13 cellular contexts compared by ENCODE assay signal in genomic region chr22:32853662-32854061, GRCh38. TPM values are rescaled to one million over a fixed set of nuclear protein-coding genes. Genes with fewer than 3 reads are reported as not detected.
"Had no signal": no experiment of that assay in that cellular context is flagged by ENCODE, and none has a peak within 500 bp of the region (broad histone marks: within the 10 kb centered on the region; RNA-seq: fewer than 3 reads in every experiment).

No MANE protein-coding gene starts in this region.

- H3K27me3 ChIP-seq: cardiac muscle cell, transverse colon had no signal

- DNase-seq: activated B cell treated with CpG ODN at 0.5 μM for 24 hours; activated CD4-positive, alpha-beta T cell treated with anti-CD3 and anti-CD28 coated beads for 48 hours; activated CD8-positive, alpha-beta T cell treated with anti-CD3 and anti-CD28 coated beads for 36 hours; activated effector memory CD4-positive, alpha-beta T cell treated with anti-CD3 and anti-CD28 coated beads, Interleukin-2, amount 50 U/mL, for 16 hours; activated T-cell treated with anti-CD3 and anti-CD28 coated beads, Interleukin-2, amount 50 U/mL, for 48 hours; foreskin melanocyte; mucosa of descending colon; naive thymus-derived CD4-positive, alpha-beta T cell; retina; stimulated activated naive CD8-positive, alpha-beta T cell treated with anti-CD3 and anti-CD28 coated beads, Interleukin-15, Interleukin-2, amounts not matched to agents 100 U/mL and 50 U/mL, for 24 hours; transverse colon had no signal

- H3K9me3 ChIP-seq: mucosa of descending colon, transverse colon had no signal

- H3K4me3 ChIP-seq: cardiac muscle cell, mucosa of descending colon, skin epidermis, transverse colon had no signal

- ATAC-seq: activated CD8-positive, alpha-beta T cell treated with anti-CD3 and anti-CD28 coated beads for 36 hours; mucosa of descending colon; naive thymus-derived CD4-positive, alpha-beta T cell; stimulated activated naive CD8-positive, alpha-beta T cell treated with anti-CD3 and anti-CD28 coated beads, Interleukin-15, Interleukin-2, amounts not matched to agents 100 U/mL and 50 U/mL, for 24 hours had no signal

- H3K36me3 ChIP-seq: transverse colon had no signal

RNA-seq across cellular contexts. Expression of gene TIMP3, which starts 52.2 kb away (rescaled TPM):
- total RNA-seq: activated B cell treated with CpG ODN at 0.5 μM for 24 hours had no signal
- polyA plus RNA-seq: naive thymus-derived CD4-positive, alpha-beta T cell had no signal
